ENCODE assay signal across 31 cellular contexts in genomic region chr17:69760562-69760961, GRCh38.
DNase-seq lines count a peak whose midpoint lies in the region; ATAC-seq, FAIRE-seq and TF ChIP-seq lines count a peak whose summit lies in the region.
"Had no signal": no experiment of that assay in that cellular context is flagged by ENCODE, and none has a peak within 500 bp of the region (broad histone marks: within the 10 kb centered on the region; RNA-seq: fewer than 3 reads in every experiment).

No MANE protein-coding gene starts in this region.

- no peak overlapping the region for H3K27ac ChIP-seq in astrocyte (ENCODE audit: low read depth, low read length)
- no peak overlapping the region for H3K27ac ChIP-seq in left lung
- H3K27ac ChIP-seq: 22Rv1, cardiac muscle cell, RWPE1, skin epidermis had no signal

- no peak overlapping the region for H3K9ac ChIP-seq in astrocyte (ENCODE audit: low read length)

- H3K9me3 ChIP-seq in astrocyte (ENCODE audit: insufficient read depth, low read depth, low read length) (no peaks in the 10 kb centered on the region), left lung (no peaks in the 10 kb centered on the region)
- H3K9me3 ChIP-seq: thoracic aorta had no signal

- FAIRE-seq in astrocyte (lab: Jason Lieb, UNC) = no peak
- FAIRE-seq: colon, endothelial cell of umbilical vein, GM19239, H1 had no signal

- peaks cover 12% of the 10 kb centered on the region for H3K4me1 Mint-ChIP-seq in T-helper 2 cell treated with Interferon-gamma antibody and Interleukin-4, amounts not matched to agents 5 μg/mL and 100 μg/mL, for 36 hours (ENCODE audit: low read depth)
- H3K4me1 Mint-ChIP-seq in astrocyte (ENCODE audit: low read depth, unreplicated experiment) = peaks cover 32% of the 10 kb centered on the region
- H3K4me1 Mint-ChIP-seq: activated B cell treated with CpG ODN at 0.5 μM for 24 hours, T-cell had no signal

- intact Hi-C loops in left lung (cut with DNase I) = no loop called here

- H3K9me3 Mint-ChIP-seq in T-helper 2 cell treated with Interferon-gamma antibody and Interleukin-4, amounts not matched to agents 5 μg/mL and 100 μg/mL, for 36 hours = peaks cover 6% of the 10 kb centered on the region
- no peaks in the 10 kb centered on the region for H3K9me3 Mint-ChIP-seq in astrocyte (ENCODE audit: unreplicated experiment)
- H3K9me3 Mint-ChIP-seq: activated B cell treated with CpG ODN at 0.5 μM for 24 hours; activated naive CD4-positive, alpha-beta T cell treated with anti-CD3 and anti-CD28 coated beads for 36 hours; T-cell had no signal

- no peak overlapping the region for H3K4me3 Mint-ChIP-seq in T-helper 2 cell treated with Interferon-gamma antibody and Interleukin-4, amounts not matched to agents 5 μg/mL and 100 μg/mL, for 36 hours
- H3K4me3 Mint-ChIP-seq in astrocyte (ENCODE audit: unreplicated experiment) = no peak overlapping the region
- H3K4me3 Mint-ChIP-seq: activated B cell treated with CpG ODN at 0.5 μM for 24 hours; activated naive CD4-positive, alpha-beta T cell treated with anti-CD3 and anti-CD28 coated beads for 36 hours; activated T-helper 1 cell treated with anti-CD3 and anti-CD28 coated beads, Interleukin-12 subunit alpha, Interleukin-12 subunit beta, Interleukin-2, Interleukin-4 antibody, amounts not matched to agents 30 ng/mL and 10 ng/mL and 1 ng/mL, durations not matched to agents 14 hours and 24 hours and 36 hours; CD14-positive monocyte; T-cell had no signal

- no peak overlapping the region for H3K27ac Mint-ChIP-seq in T-helper 2 cell treated with Interferon-gamma antibody and Interleukin-4, amounts not matched to agents 5 μg/mL and 100 μg/mL, for 36 hours
- peak overlapping the region; percentile 30 for H3K27ac Mint-ChIP-seq in astrocyte (ENCODE audit: unreplicated experiment)
- H3K27ac Mint-ChIP-seq: activated B cell treated with CpG ODN at 0.5 μM for 24 hours; activated naive CD4-positive, alpha-beta T cell treated with anti-CD3 and anti-CD28 coated beads for 36 hours; activated T-helper 1 cell treated with anti-CD3 and anti-CD28 coated beads, Interleukin-12 subunit alpha, Interleukin-12 subunit beta, Interleukin-2, Interleukin-4 antibody, amounts not matched to agents 30 ng/mL and 10 ng/mL and 1 ng/mL, durations not matched to agents 14 hours and 24 hours and 36 hours; T-cell had no signal

- H3K79me2 ChIP-seq in astrocyte (ENCODE audit: insufficient read depth, low read length) = no peaks in the 10 kb centered on the region

- H3K36me3 Mint-ChIP-seq in T-helper 2 cell treated with Interferon-gamma antibody and Interleukin-4, amounts not matched to agents 5 μg/mL and 100 μg/mL, for 36 hours (ENCODE audit: low read depth) = peaks cover 8% of the 10 kb centered on the region
- H3K36me3 Mint-ChIP-seq in astrocyte (ENCODE audit: low read depth, unreplicated experiment) = no peaks in the 10 kb centered on the region
- H3K36me3 Mint-ChIP-seq: CD14-positive monocyte, T-cell had no signal

- no peaks in the 10 kb centered on the region for H3K27me3 ChIP-seq in astrocyte (ENCODE audit: insufficient read depth, low read length)
- no peaks in the 10 kb centered on the region for H3K27me3 ChIP-seq in left lung
- H3K27me3 ChIP-seq: cardiac muscle cell had no signal

- DNase-seq in T-helper 2 cell treated with Interferon-gamma antibody and Interleukin-4, amounts not matched to agents 5 μg/mL and 100 μg/mL, for 36 hours (ENCODE audit: low spot score) = peak; percentile 10
- DNase-seq in T-helper 2 cell (no peak), HCEC 1CT (peak; percentile 39), astrocyte (ENCODE audit: low read depth) (no peak), left lung (no peak), NCI-H510A (lab: John Stamatoyannopoulos, UW) (no peak), GM10266 (ENCODE audit: extremely low spot score) (no peak)
- DNase-seq: activated B cell treated with CpG ODN at 0.5 μM for 24 hours; activated CD4-positive, alpha-beta T cell treated with anti-CD3 and anti-CD28 coated beads, Interleukin-2, amount 50 U/mL, for 1 hour; activated naive CD4-positive, alpha-beta T cell treated with anti-CD3 and anti-CD28 coated beads for 36 hours; Calu3; DND-41; hypothalamus; NCI-H1436 treated with DMSO at 0.1 percent for 48 hours; NCI-H446; NCI-H82; retina; stimulated activated naive CD4-positive, alpha-beta T cell treated with Interleukin-2 at 50 U/mL for 16 hours; T-cell had no signal

- ATAC-seq in left lung = peak; percentile 63
- ATAC-seq in GM21360 (IDR thresholded peaks at IDR 0.05; ENCODE audit: unreplicated experiment) = no peak
- ATAC-seq: T-cell had no signal

- H3K4me3 ChIP-seq in astrocyte (ENCODE audit: insufficient read depth, low read depth, low read length) (no peak overlapping the region), left lung (no peak overlapping the region)
- H3K4me3 ChIP-seq: cardiac muscle cell, skin epidermis, thoracic aorta had no signal

- peaks cover 2% of the 10 kb centered on the region for H3K27me3 Mint-ChIP-seq in T-helper 2 cell treated with Interferon-gamma antibody and Interleukin-4, amounts not matched to agents 5 μg/mL and 100 μg/mL, for 36 hours (ENCODE audit: low read depth)
- no peaks in the 10 kb centered on the region for H3K27me3 Mint-ChIP-seq in astrocyte (ENCODE audit: low read depth, unreplicated experiment)
- H3K27me3 Mint-ChIP-seq: activated B cell treated with CpG ODN at 0.5 μM for 24 hours had no signal

- TF ChIP-seq CTCF in astrocyte (IDR thresholded peaks at IDR 0.05; ENCODE audit: insufficient read depth, low read depth, low read length) = no peak
- TF ChIP-seq CTCF in left lung (IDR thresholded peaks at IDR 0.05) = no peak
- no peak for TF ChIP-seq CTCF in GM10266 (IDR thresholded peaks at IDR 0.05; ENCODE audit: control insufficient read depth, insufficient read depth, low read depth, missing control alignments)

- H3K4me2 ChIP-seq in astrocyte (ENCODE audit: low read length) = no peak overlapping the region

- peaks cover 14% of the 10 kb centered on the region for H3K4me1 ChIP-seq in astrocyte (ENCODE audit: insufficient read depth, low read length)
- peaks cover 3 to 19% of the 10 kb centered on the region in 2 donors for H3K4me1 ChIP-seq in left lung

- no peaks in the 10 kb centered on the region for H4K20me1 ChIP-seq in astrocyte (ENCODE audit: insufficient read depth, low read length)

- H3K36me3 ChIP-seq in astrocyte (ENCODE audit: insufficient read depth, low read length) = no peaks in the 10 kb centered on the region
- H3K36me3 ChIP-seq in left lung = no peaks in the 10 kb centered on the region
- H3K36me3 ChIP-seq: cardiac muscle cell, thoracic aorta had no signal

- H2AFZ ChIP-seq in astrocyte (ENCODE audit: low read depth, low read length) = no peak overlapping the region

Comparison
In these comparisons a context has a peak if more than half of its experiments do, and no peak if none do; other contexts are left out.
1. DNase-seq: peak in T-helper 2 cell treated with Interferon-gamma antibody and Interleukin-4, amounts not matched to agents 5 μg/mL and 100 μg/mL, for 36 hours (single experiment) and HCEC 1CT (single experiment); none in T-helper 2 cell (0 of 5), astrocyte (single experiment), left lung (0 of 2), NCI-H510A (single experiment) and GM10266 (single experiment).